In genomic region chr3:31893174-31893573, GRCh38 we compare ENCODE assay signal across 1 cellular context.
TF ChIP-seq lines count a peak whose summit lies in the region.

No MANE protein-coding gene starts in this region.

TF ChIP-seq in WTC11, 78 proteins besides CTCF, POLR2A, EP300 and RAD21 (continued from another document):
- TF ChIP-seq AFF4 (CRISPR knock-in tag; IDR thresholded peaks at IDR 0.05; ENCODE audit: borderline replicate concordance) (no peak), ATF3 (CRISPR knock-in tag; conservative IDR thresholded peaks at IDR 0.05) (no peak), STAT6 (CRISPR knock-in tag; conservative IDR thresholded peaks at IDR 0.05; ENCODE audit: low read depth) (no peak), MXD4 (CRISPR knock-in tag; IDR thresholded peaks at IDR 0.05; ENCODE audit: borderline replicate concordance) (no peak), ZNF219 (CRISPR knock-in tag; IDR thresholded peaks at IDR 0.05; ENCODE audit: borderline replicate concordance) (no peak), HMGXB4 (CRISPR knock-in tag; IDR thresholded peaks at IDR 0.05) (no peak), ZMAT4 (CRISPR knock-in tag; IDR thresholded peaks at IDR 0.05) (no peak), ZBTB43 (CRISPR knock-in tag; IDR thresholded peaks at IDR 0.05) (no peak), ZSCAN18 (CRISPR knock-in tag; IDR thresholded peaks at IDR 0.05) (no peak), HMGA2 (CRISPR knock-in tag; IDR thresholded peaks at IDR 0.05) (no peak), ZNF671 (CRISPR knock-in tag; IDR thresholded peaks at IDR 0.05) (no peak), E2F4 (CRISPR knock-in tag; IDR thresholded peaks at IDR 0.05; ENCODE audit: borderline replicate concordance, low read depth) (no peak), ZNF532 (CRISPR knock-in tag; IDR thresholded peaks at IDR 0.05; ENCODE audit: borderline replicate concordance) (no peak), PRRX2 (CRISPR knock-in tag; IDR thresholded peaks at IDR 0.05) (no peak)
